11 cellular contexts compared by ENCODE assay signal in the genomic region with DNA sequence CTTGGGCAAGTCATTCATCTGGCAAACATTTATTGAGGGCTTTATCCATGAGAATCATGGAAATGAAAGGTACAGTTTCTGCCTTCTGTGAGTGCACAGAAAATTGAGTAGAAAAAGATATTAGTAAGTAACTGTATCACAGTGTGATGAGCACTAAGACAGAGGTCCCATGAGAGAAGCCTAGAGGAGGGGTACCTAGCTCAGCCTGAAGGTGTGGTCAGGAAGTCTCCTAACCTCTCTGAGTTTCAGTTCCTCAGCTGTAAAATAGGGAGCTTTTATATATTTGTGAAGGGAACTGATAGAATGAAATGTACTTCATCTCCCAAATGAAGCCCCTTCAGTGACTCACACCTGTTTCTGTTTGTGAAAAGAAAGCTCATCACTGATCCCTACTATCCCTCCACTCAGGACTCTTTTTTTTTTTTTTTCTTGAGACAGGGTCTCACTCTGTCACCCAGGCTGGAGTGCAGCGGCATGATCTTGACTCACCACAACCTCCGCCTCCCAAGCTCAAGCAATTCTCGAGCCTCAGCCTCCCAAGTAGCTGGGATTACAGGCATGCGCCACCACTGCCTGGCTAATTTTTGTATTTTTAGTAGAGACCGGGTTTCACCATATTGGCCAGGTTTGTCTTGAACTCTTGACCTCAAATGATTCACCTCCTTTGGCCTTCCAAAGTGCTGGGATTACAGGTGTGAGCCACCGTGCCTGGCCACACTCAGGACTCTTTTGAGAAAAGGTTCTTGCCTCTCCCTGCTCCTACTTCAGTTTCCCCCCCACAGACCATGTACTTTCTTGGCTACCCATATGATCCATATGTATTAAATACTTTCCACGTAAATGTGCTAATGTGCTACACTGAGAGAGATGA.
DNase-seq lines count a peak whose midpoint lies in the region; ATAC-seq and TF ChIP-seq lines count a peak whose summit lies in the region.
"Had no signal": no experiment of that assay in that cellular context is flagged by ENCODE, and none has a peak within 500 bp of the region (broad histone marks: within the 10 kb centered on the region; RNA-seq: fewer than 3 reads in every experiment).

No MANE protein-coding gene starts in this region.

- peak; percentile 56 for DNase-seq in activated CD4-positive, alpha-beta T cell treated with anti-CD3 and anti-CD28 coated beads, Interleukin-2, amount 10 ng/mL, durations not matched to agents 24 days and 14 days
- DNase-seq in activated CD4-positive, alpha-beta T cell treated with anti-CD3 and anti-CD28 coated beads, Interleukin-2, amount 50 U/mL, for 4 hours, result no peak
- DNase-seq in NK-92 treated with Interleukin-12 subunit alpha and Interleukin-12 subunit beta, amount 100 ng/mL, for 24 hours (lab: John Stamatoyannopoulos, UW), result no peak
- DNase-seq in SKM-1 (lab: John Stamatoyannopoulos, UW; ENCODE audit: unreplicated experiment), result no peak
- no peak for DNase-seq in activated T-helper 2 cell treated with anti-CD3 and anti-CD28 coated beads, Interferon-gamma antibody, Interleukin-2, Interleukin-4, amounts not matched to agents 10 μg/mL and 5 μg/mL and 100 μg/mL, durations not matched to agents 14 hours and 24 hours and 36 hours (ENCODE audit: low spot score)
- DNase-seq: activated T-cell treated with anti-CD3 and anti-CD28 coated beads, Interleukin-2, amount 50 U/mL, for 72 hours; NCI-H1092; right lobe of liver had no signal

- H3K36me3 Mint-ChIP-seq in activated CD4-positive, alpha-beta T cell treated with anti-CD3 and anti-CD28 coated beads, Interleukin-2, amount 10 ng/mL, durations not matched to agents 24 days and 14 days (ENCODE audit: low read depth), result peaks cover 10% of the 10 kb centered on the region
- H3K36me3 Mint-ChIP-seq in activated T-helper 2 cell treated with anti-CD3 and anti-CD28 coated beads, Interferon-gamma antibody, Interleukin-2, Interleukin-4, amounts not matched to agents 10 μg/mL and 5 μg/mL and 100 μg/mL, durations not matched to agents 14 hours and 24 hours and 36 hours (ENCODE audit: low read depth), result no peaks in the 10 kb centered on the region

- no peak for TF ChIP-seq CTCF in parathyroid adenoma (IDR thresholded peaks at IDR 0.05)

- no peaks in the 10 kb centered on the region for H3K36me3 ChIP-seq in parathyroid adenoma (ENCODE audit: control insufficient read depth, insufficient read depth, low read length)
- H3K36me3 ChIP-seq: right lobe of liver had no signal

- H3K9me3 ChIP-seq in parathyroid adenoma (ENCODE audit: control insufficient read depth, low read length), result no peaks in the 10 kb centered on the region
- H3K9me3 ChIP-seq: right lobe of liver had no signal

- no peak overlapping the region for H3K9ac ChIP-seq in parathyroid adenoma

- H3K4me1 Mint-ChIP-seq in activated CD4-positive, alpha-beta T cell treated with anti-CD3 and anti-CD28 coated beads, Interleukin-2, amount 10 ng/mL, durations not matched to agents 24 days and 14 days, result peaks cover 56% of the 10 kb centered on the region
- H3K4me1 Mint-ChIP-seq in activated T-helper 2 cell treated with anti-CD3 and anti-CD28 coated beads, Interferon-gamma antibody, Interleukin-2, Interleukin-4, amounts not matched to agents 10 μg/mL and 5 μg/mL and 100 μg/mL, durations not matched to agents 14 hours and 24 hours and 36 hours (ENCODE audit: low read depth), result peaks cover 51% of the 10 kb centered on the region

- no peak overlapping the region for H3K4me2 ChIP-seq in parathyroid adenoma (ENCODE audit: low read length)

- peak; percentile 72 for ATAC-seq in GM21786 (IDR thresholded peaks at IDR 0.05; ENCODE audit: unreplicated experiment)
- peak; percentile 37 for ATAC-seq in HG03558 (IDR thresholded peaks at IDR 0.05; ENCODE audit: extremely low read depth, unreplicated experiment)
- ATAC-seq: right lobe of liver had no signal

- H3K27me3 ChIP-seq in parathyroid adenoma (ENCODE audit: control insufficient read depth, insufficient read depth, low read length), result no peaks in the 10 kb centered on the region
- H3K27me3 ChIP-seq: right lobe of liver had no signal

- H3K4me3 ChIP-seq in parathyroid adenoma (ENCODE audit: low read depth, low read length), result no peak overlapping the region
- H3K4me3 ChIP-seq: right lobe of liver had no signal

- no peaks in the 10 kb centered on the region for H3K79me2 ChIP-seq in parathyroid adenoma

- H3K27ac Mint-ChIP-seq in activated CD4-positive, alpha-beta T cell treated with anti-CD3 and anti-CD28 coated beads, Interleukin-2, amount 10 ng/mL, durations not matched to agents 24 days and 14 days, result peak overlapping the region; percentile 34
- H3K27ac Mint-ChIP-seq in activated T-helper 2 cell treated with anti-CD3 and anti-CD28 coated beads, Interferon-gamma antibody, Interleukin-2, Interleukin-4, amounts not matched to agents 10 μg/mL and 5 μg/mL and 100 μg/mL, durations not matched to agents 14 hours and 24 hours and 36 hours, result no peak overlapping the region
- H3K27ac Mint-ChIP-seq: activated T-cell treated with anti-CD3 and anti-CD28 coated beads, Interleukin-2, amount 50 U/mL, for 72 hours had no signal

- no peaks in the 10 kb centered on the region for H3K4me1 ChIP-seq in parathyroid adenoma
- H3K4me1 ChIP-seq: right lobe of liver had no signal

- peak overlapping the region; percentile 35 for H2AFZ ChIP-seq in parathyroid adenoma

- no peaks in the 10 kb centered on the region for H3K27me3 Mint-ChIP-seq in activated CD4-positive, alpha-beta T cell treated with anti-CD3 and anti-CD28 coated beads, Interleukin-2, amount 10 ng/mL, durations not matched to agents 24 days and 14 days
- no peaks in the 10 kb centered on the region for H3K27me3 Mint-ChIP-seq in activated T-helper 2 cell treated with anti-CD3 and anti-CD28 coated beads, Interferon-gamma antibody, Interleukin-2, Interleukin-4, amounts not matched to agents 10 μg/mL and 5 μg/mL and 100 μg/mL, durations not matched to agents 14 hours and 24 hours and 36 hours (ENCODE audit: low read depth)

- H3K27ac ChIP-seq in parathyroid adenoma, result no peak overlapping the region
- H3K27ac ChIP-seq: right lobe of liver had no signal

- peak overlapping the region; percentile 4 for H3K4me3 Mint-ChIP-seq in activated CD4-positive, alpha-beta T cell treated with anti-CD3 and anti-CD28 coated beads, Interleukin-2, amount 10 ng/mL, durations not matched to agents 24 days and 14 days
- no peak overlapping the region for H3K4me3 Mint-ChIP-seq in activated T-helper 2 cell treated with anti-CD3 and anti-CD28 coated beads, Interferon-gamma antibody, Interleukin-2, Interleukin-4, amounts not matched to agents 10 μg/mL and 5 μg/mL and 100 μg/mL, durations not matched to agents 14 hours and 24 hours and 36 hours (ENCODE audit: low read depth)

- H3K9me3 Mint-ChIP-seq in activated CD4-positive, alpha-beta T cell treated with anti-CD3 and anti-CD28 coated beads, Interleukin-2, amount 10 ng/mL, durations not matched to agents 24 days and 14 days, result peaks cover 8% of the 10 kb centered on the region
- peaks cover 18% of the 10 kb centered on the region for H3K9me3 Mint-ChIP-seq in activated T-helper 2 cell treated with anti-CD3 and anti-CD28 coated beads, Interferon-gamma antibody, Interleukin-2, Interleukin-4, amounts not matched to agents 10 μg/mL and 5 μg/mL and 100 μg/mL, durations not matched to agents 14 hours and 24 hours and 36 hours

- intact Hi-C loops in activated CD4-positive, alpha-beta T cell treated with anti-CD3 and anti-CD28 coated beads, Interleukin-2, amount 10 ng/mL, durations not matched to agents 24 days and 14 days (cut with micrococcal nuclease), result no loop called here
- intact Hi-C loops in activated T-helper 2 cell treated with anti-CD3 and anti-CD28 coated beads, Interferon-gamma antibody, Interleukin-2, Interleukin-4, amounts not matched to agents 10 μg/mL and 5 μg/mL and 100 μg/mL, durations not matched to agents 14 hours and 24 hours and 36 hours (cut with micrococcal nuclease), result no loop called here
